ENCODE assay signal across 11 cellular contexts in genomic region chr7:101924171-101924570, GRCh38.
DNase-seq lines count a peak whose midpoint lies in the region; ATAC-seq, FAIRE-seq and TF ChIP-seq lines count a peak whose summit lies in the region.
"Had no signal": no experiment of that assay in that cellular context is flagged by ENCODE, and none has a peak within 500 bp of the region (broad histone marks: within the 10 kb centered on the region; RNA-seq: fewer than 3 reads in every experiment).

No MANE protein-coding gene starts in this region.

- no peak overlapping the region for H3K4me2 ChIP-seq in endothelial cell of umbilical vein (ENCODE audit: insufficient read depth, low read length)

- CTCF ChIA-PET in endothelial cell of umbilical vein (lab: Charles Lee) = no interaction called here

- no peak for FAIRE-seq in endothelial cell of umbilical vein (lab: Jason Lieb, UNC)
- FAIRE-seq: islet of Langerhans had no signal

- BruUV-seq in endothelial cell of umbilical vein (replicated peaks; lab: Mats Ljungman, UMichigan) = no TSS peak

- intact Hi-C loops in endothelial cell of umbilical vein (cut with micrococcal nuclease) = no loop called here

- H3K9ac ChIP-seq in endothelial cell of umbilical vein (replicated peaks; ENCODE audit: extremely low read depth, insufficient read depth, low read length) (no peak overlapping the region), rectal smooth muscle tissue (ENCODE audit: low read length) (no peak overlapping the region)

- no peak for TF ChIP-seq POLR2A in endothelial cell of umbilical vein (IDR thresholded peaks at IDR 0.05; ENCODE audit: low read depth, low read length)

- no peaks in the 10 kb centered on the region for H3K79me2 ChIP-seq in endothelial cell of umbilical vein (ENCODE audit: control insufficient read depth, insufficient read depth, low read length)

- DNase-seq in EL (peak; percentile 83), NCI-H226 (peak; percentile 2), endothelial cell of umbilical vein (ENCODE audit: low read depth, low spot score) (peak; percentile 42), GOT3 (lab: John Stamatoyannopoulos, UW) (no peak), epidermal melanocyte (ENCODE audit: insufficient read length, low spot score) (no peak)
- DNase-seq: NCI-H1105 treated with DMSO at 0.1 percent for 48 hours had no signal

- H3K36me3 ChIP-seq in endothelial cell of umbilical vein (ENCODE audit: control insufficient read depth in 2 of 2, extremely low read depth in 1 of 2, insufficient read depth in 2 of 2, low read length in 2 of 2) (no peaks in the 10 kb centered on the region), rectal smooth muscle tissue (ENCODE audit: control insufficient read depth, insufficient read depth, low read length) (no peaks in the 10 kb centered on the region)

- H4K20me1 ChIP-seq in endothelial cell of umbilical vein (replicated peaks; ENCODE audit: control insufficient read depth, extremely low read depth, insufficient read depth, low read length) = no peaks in the 10 kb centered on the region

- H2AFZ ChIP-seq in endothelial cell of umbilical vein (ENCODE audit: low read depth, low read length) = no peak overlapping the region

- POLR2A ChIA-PET in endothelial cell of umbilical vein (lab: Charles Lee) = no interaction called here

- TF ChIP-seq CTCF in endothelial cell of umbilical vein (IDR thresholded peaks at IDR 0.05; ENCODE audit: extremely low read depth in 1 of 2, insufficient read depth in 1 of 2, low read depth in 1 of 2, low read length in 2 of 2) = no peak

- dilution Hi-C loops in endothelial cell of umbilical vein (cut with MboI; ENCODE audit: extremely low pct_ligation_motif_present, low sequenced_read_pairs) = no loop called here

- H3K27ac ChIP-seq in endothelial cell of umbilical vein (ENCODE audit: insufficient read depth, low read depth, low read length) = no peak overlapping the region
- peak overlapping the region; percentile 79 for H3K27ac ChIP-seq in rectal smooth muscle tissue (ENCODE audit: low read depth, low read length)
- H3K27ac ChIP-seq: SK-N-MC had no signal

- ATAC-seq in GM21717 (IDR thresholded peaks at IDR 0.05; ENCODE audit: unreplicated experiment) (no peak), GM19467 (IDR thresholded peaks at IDR 0.05; ENCODE audit: unreplicated experiment) (no peak)

- H3K4me3 ChIP-seq in endothelial cell of umbilical vein (replicated peaks in 1 of 3; ENCODE audit: insufficient read depth in 1 of 3, low read depth in 1 of 3, low read length in 3 of 3) (no peak overlapping the region), rectal smooth muscle tissue (ENCODE audit: low read length) (no peak overlapping the region)
- H3K4me3 ChIP-seq: SK-N-MC had no signal

- no peaks in the 10 kb centered on the region for H3K9me3 ChIP-seq in endothelial cell of umbilical vein (replicated peaks; ENCODE audit: control insufficient read depth, insufficient read depth, low read length)

- H3K27me3 ChIP-seq in endothelial cell of umbilical vein (ENCODE audit: control insufficient read depth in 2 of 2, insufficient read depth in 2 of 2, low read length in 2 of 2) (no peaks in the 10 kb centered on the region), rectal smooth muscle tissue (ENCODE audit: control insufficient read depth, insufficient read depth, low read length) (no peaks in the 10 kb centered on the region)

- H3K9me1 ChIP-seq in endothelial cell of umbilical vein (replicated peaks; ENCODE audit: control insufficient read depth, extremely low read depth, insufficient read depth, low read length) = no peaks in the 10 kb centered on the region

- peaks cover 5% of the 10 kb centered on the region for H3K4me1 ChIP-seq in endothelial cell of umbilical vein (ENCODE audit: control insufficient read depth, extremely low read depth, insufficient read depth, low read length)
- H3K4me1 ChIP-seq in rectal smooth muscle tissue (ENCODE audit: control insufficient read depth, insufficient read depth, low read length) = peaks cover 16% of the 10 kb centered on the region

TF ChIP-seq in endothelial cell of umbilical vein, 7 proteins besides CTCF, POLR2A, EP300 and RAD21:
- TF ChIP-seq EZH2 (IDR thresholded peaks at IDR 0.05; ENCODE audit: borderline replicate concordance, low read depth, low read length, severe bottlenecking) = no peak
- TF ChIP-seq GATA2 (IDR thresholded peaks at IDR 0.05; ENCODE audit: insufficient read depth, insufficient read length, low read depth, low read length) = no peak
- peak; percentile 17 for TF ChIP-seq FOS (IDR thresholded peaks at IDR 0.05; ENCODE audit: borderline replicate concordance, insufficient read depth, low read length)
- TF ChIP-seq JUN (IDR thresholded peaks at IDR 0.05; ENCODE audit: borderline replicate concordance, insufficient read depth, insufficient read length, low read depth) = peak; percentile 16
- no peak for TF ChIP-seq MAX (IDR thresholded peaks at IDR 0.05; ENCODE audit: insufficient read depth, insufficient read length)
TF ChIP-seq in endothelial cell of umbilical vein: peak in this region for 2.

Comparison
In these comparisons a context has a peak if more than half of its experiments do, and no peak if none do; other contexts are left out.
1. DNase-seq: peak in EL (single experiment), NCI-H226 (single experiment) and endothelial cell of umbilical vein (single experiment); none in GOT3 (single experiment) and epidermal melanocyte (single experiment).